In the genomic region with DNA sequence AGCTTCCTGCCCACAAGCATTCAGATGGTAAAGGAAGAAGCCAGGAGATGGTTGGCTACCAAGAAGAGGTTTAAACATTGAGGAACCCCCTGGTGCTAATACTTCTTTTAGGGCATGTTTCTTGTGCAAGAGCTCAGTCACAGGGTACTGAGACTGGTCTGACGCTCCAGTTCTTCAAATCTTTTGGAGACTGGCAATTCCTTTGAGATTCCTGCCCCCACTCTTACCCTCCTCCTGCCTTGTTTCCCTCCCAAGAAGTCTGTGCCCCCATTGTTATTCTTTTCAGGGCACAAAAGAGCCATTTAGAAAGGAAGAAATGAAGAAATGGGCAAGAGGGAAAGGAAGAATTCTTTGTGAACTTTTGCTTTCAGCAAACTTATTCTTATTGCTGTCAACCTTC, we compare ENCODE assay signal across 1 cellular context.
TF ChIP-seq lines count a peak whose summit lies in the region.

No MANE protein-coding gene starts in this region.

TF ChIP-seq in GM23338, 12 proteins besides CTCF, POLR2A, EP300 and RAD21 (continued from another document):
- TF ChIP-seq, protein P1, sequence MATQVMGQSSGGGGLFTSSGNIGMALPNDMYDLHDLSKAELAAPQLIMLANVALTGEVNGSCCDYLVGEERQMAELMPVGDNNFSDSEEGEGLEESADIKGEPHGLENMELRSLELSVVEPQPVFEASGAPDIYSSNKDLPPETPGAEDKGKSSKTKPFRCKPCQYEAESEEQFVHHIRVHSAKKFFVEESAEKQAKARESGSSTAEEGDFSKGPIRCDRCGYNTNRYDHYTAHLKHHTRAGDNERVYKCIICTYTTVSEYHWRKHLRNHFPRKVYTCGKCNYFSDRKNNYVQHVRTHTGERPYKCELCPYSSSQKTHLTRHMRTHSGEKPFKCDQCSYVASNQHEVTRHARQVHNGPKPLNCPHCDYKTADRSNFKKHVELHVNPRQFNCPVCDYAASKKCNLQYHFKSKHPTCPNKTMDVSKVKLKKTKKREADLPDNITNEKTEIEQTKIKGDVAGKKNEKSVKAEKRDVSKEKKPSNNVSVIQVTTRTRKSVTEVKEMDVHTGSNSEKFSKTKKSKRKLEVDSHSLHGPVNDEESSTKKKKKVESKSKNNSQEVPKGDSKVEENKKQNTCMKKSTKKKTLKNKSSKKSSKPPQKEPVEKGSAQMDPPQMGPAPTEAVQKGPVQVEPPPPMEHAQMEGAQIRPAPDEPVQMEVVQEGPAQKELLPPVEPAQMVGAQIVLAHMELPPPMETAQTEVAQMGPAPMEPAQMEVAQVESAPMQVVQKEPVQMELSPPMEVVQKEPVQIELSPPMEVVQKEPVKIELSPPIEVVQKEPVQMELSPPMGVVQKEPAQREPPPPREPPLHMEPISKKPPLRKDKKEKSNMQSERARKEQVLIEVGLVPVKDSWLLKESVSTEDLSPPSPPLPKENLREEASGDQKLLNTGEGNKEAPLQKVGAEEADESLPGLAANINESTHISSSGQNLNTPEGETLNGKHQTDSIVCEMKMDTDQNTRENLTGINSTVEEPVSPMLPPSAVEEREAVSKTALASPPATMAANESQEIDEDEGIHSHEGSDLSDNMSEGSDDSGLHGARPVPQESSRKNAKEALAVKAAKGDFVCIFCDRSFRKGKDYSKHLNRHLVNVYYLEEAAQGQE (IDR thresholded peaks at IDR 0.05; ENCODE audit: unreplicated experiment) = no peak
- TF ChIP-seq, protein P2, sequence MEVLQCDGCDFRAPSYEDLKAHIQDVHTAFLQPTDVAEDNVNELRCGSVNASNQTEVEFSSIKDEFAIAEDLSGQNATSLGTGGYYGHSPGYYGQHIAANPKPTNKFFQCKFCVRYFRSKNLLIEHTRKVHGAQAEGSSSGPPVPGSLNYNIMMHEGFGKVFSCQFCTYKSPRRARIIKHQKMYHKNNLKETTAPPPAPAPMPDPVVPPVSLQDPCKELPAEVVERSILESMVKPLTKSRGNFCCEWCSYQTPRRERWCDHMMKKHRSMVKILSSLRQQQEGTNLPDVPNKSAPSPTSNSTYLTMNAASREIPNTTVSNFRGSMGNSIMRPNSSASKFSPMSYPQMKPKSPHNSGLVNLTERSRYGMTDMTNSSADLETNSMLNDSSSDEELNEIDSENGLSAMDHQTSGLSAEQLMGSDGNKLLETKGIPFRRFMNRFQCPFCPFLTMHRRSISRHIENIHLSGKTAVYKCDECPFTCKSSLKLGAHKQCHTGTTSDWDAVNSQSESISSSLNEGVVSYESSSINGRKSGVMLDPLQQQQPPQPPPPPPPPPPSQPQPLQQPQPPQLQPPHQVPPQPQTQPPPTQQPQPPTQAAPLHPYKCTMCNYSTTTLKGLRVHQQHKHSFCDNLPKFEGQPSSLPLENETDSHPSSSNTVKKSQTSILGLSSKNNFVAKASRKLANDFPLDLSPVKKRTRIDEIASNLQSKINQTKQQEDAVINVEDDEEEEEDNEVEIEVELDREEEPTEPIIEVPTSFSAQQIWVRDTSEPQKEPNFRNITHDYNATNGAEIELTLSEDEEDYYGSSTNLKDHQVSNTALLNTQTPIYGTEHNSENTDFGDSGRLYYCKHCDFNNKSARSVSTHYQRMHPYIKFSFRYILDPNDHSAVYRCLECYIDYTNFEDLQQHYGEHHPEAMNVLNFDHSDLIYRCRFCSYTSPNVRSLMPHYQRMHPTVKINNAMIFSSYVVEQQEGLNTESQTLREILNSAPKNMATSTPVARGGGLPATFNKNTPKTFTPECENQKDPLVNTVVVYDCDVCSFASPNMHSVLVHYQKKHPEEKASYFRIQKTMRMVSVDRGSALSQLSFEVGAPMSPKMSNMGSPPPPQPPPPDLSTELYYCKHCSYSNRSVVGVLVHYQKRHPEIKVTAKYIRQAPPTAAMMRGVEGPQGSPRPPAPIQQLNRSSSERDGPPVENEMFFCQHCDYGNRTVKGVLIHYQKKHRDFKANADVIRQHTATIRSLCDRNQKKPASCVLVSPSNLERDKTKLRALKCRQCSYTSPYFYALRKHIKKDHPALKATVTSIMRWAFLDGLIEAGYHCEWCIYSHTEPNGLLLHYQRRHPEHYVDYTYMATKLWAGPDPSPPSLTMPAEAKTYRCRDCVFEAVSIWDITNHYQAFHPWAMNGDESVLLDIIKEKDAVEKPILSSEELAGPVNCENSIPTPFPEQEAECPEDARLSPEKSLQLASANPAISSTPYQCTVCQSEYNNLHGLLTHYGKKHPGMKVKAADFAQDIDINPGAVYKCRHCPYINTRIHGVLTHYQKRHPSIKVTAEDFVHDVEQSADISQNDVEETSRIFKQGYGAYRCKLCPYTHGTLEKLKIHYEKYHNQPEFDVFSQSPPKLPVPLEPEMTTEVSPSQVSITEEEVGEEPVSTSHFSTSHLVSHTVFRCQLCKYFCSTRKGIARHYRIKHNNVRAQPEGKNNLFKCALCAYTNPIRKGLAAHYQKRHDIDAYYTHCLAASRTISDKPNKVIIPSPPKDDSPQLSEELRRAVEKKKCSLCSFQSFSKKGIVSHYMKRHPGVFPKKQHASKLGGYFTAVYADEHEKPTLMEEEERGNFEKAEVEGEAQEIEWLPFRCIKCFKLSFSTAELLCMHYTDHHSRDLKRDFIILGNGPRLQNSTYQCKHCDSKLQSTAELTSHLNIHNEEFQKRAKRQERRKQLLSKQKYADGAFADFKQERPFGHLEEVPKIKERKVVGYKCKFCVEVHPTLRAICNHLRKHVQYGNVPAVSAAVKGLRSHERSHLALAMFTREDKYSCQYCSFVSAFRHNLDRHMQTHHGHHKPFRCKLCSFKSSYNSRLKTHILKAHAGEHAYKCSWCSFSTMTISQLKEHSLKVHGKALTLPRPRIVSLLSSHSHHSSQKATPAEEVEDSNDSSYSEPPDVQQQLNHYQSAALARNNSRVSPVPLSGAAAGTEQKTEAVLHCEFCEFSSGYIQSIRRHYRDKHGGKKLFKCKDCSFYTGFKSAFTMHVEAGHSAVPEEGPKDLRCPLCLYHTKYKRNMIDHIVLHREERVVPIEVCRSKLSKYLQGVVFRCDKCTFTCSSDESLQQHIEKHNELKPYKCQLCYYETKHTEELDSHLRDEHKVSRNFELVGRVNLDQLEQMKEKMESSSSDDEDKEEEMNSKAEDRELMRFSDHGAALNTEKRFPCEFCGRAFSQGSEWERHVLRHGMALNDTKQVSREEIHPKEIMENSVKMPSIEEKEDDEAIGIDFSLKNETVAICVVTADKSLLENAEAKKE (CRISPR knock-in tag; IDR thresholded peaks at IDR 0.05) = no peak
- TF ChIP-seq, protein P3, sequence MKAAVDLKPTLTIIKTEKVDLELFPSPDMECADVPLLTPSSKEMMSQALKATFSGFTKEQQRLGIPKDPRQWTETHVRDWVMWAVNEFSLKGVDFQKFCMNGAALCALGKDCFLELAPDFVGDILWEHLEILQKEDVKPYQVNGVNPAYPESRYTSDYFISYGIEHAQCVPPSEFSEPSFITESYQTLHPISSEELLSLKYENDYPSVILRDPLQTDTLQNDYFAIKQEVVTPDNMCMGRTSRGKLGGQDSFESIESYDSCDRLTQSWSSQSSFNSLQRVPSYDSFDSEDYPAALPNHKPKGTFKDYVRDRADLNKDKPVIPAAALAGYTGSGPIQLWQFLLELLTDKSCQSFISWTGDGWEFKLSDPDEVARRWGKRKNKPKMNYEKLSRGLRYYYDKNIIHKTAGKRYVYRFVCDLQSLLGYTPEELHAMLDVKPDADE (IDR thresholded peaks at IDR 0.05) = no peak
- TF ChIP-seq POLR2AphosphoS5 (IDR thresholded peaks at IDR 0.05; ENCODE audit: low read depth) (no peak), NANOG (IDR thresholded peaks at IDR 0.05; ENCODE audit: borderline replicate concordance) (no peak), JUNB (IDR thresholded peaks at IDR 0.05; ENCODE audit: unreplicated experiment) (no peak)
